ENCODE assay signal across 8 cellular contexts in genomic region chr18:2654828-2655152, GRCh38. TPM values are rescaled to one million over a fixed set of nuclear protein-coding genes. Genes with fewer than 3 reads are reported as not detected.
DNase-seq lines count a peak whose midpoint lies in the region; ATAC-seq and TF ChIP-seq lines count a peak whose summit lies in the region.

No MANE protein-coding gene starts in this region.

- DNase-seq in activated T-cell treated with anti-CD3 and anti-CD28 coated beads, Interleukin-2, amount 50 U/mL, for 4 hours = no peak
- no peak for DNase-seq in activated T-cell treated with anti-CD3 and anti-CD28 coated beads, Interleukin-2, amount 50 U/mL, for 48 hours
- no peak for DNase-seq in Jurkat, Clone E6-1 (ENCODE audit: low read depth, low spot score)
- DNase-seq in tibial nerve (ENCODE audit: low spot score in 2 of 2) (no peak), SHP77 treated with DMSO at 0.1 percent for 48 hours (lab: John Stamatoyannopoulos, UW) (no peak)

- H3K36me3 ChIP-seq in liver (ENCODE audit: control insufficient read depth in 4 of 4, insufficient read depth in 3 of 4, low read depth in 1 of 4, low read length in 3 of 4) (no peaks in the 10 kb centered on the region), tibial nerve (no peaks in the 10 kb centered on the region)

- H3K9me3 ChIP-seq in liver (ENCODE audit: control insufficient read depth in 4 of 4, low read length in 3 of 4) (no peaks in the 10 kb centered on the region), tibial nerve (no peaks in the 10 kb centered on the region)

- no peaks in the 10 kb centered on the region for H3K27me3 Mint-ChIP-seq in activated T-cell treated with anti-CD3 and anti-CD28 coated beads, Interleukin-2, amount 50 U/mL, for 4 hours (ENCODE audit: low read depth)
- peaks cover 33% of the 10 kb centered on the region for H3K27me3 Mint-ChIP-seq in brain

- WGBS in liver = 4% methylated on average over 23 of the region's 23 CpGs
- 0 to 4% methylated on average over 23 of the region's 23 CpGs for WGBS in tibial nerve, 2 donors

- peak overlapping the region; percentile 94 for H3K4me3 Mint-ChIP-seq in activated T-cell treated with anti-CD3 and anti-CD28 coated beads, Interleukin-2, amount 50 U/mL, for 4 hours
- peak overlapping the region; percentile 85 to 99 (median 88) for H3K4me3 Mint-ChIP-seq in brain

- no peak for TF ChIP-seq EP300 in tibial nerve (IDR thresholded peaks at IDR 0.05)

- H3K4me3 ChIP-seq in Jurkat, Clone E6-1 (ENCODE audit: low read length) = peak overlapping the region; percentile 78
- H3K4me3 ChIP-seq in liver (ENCODE audit: low read depth in 1 of 3, low read length in 3 of 3) (peak overlapping the region; percentile 70 to 92 (median 88)), tibial nerve (peak overlapping the region; percentile 67 to 99 (median 88))

- no peak for TF ChIP-seq POLR2A in tibial nerve (IDR thresholded peaks at IDR 0.05)

- TF ChIP-seq CTCF in brain (conservative IDR thresholded peaks at IDR 0.05) (no peak), liver (IDR thresholded peaks at IDR 0.05; ENCODE audit: low read depth, low read length, missing input control) (no peak), tibial nerve (IDR thresholded peaks at IDR 0.05) (no peak)

- TF ChIP-seq RAD21 in liver (IDR thresholded peaks at IDR 0.05) = no peak

- H3K9ac ChIP-seq in liver (ENCODE audit: low read depth in 1 of 2, low read length in 2 of 2) = peak overlapping the region; percentile 81 to 98

- peaks cover 5 to 16% (median 10%) of the 10 kb centered on the region in 4 donors for H3K4me1 ChIP-seq in liver (ENCODE audit: control insufficient read depth in 4 of 4, insufficient read depth in 4 of 4, low read length in 3 of 4)
- H3K4me1 ChIP-seq in tibial nerve = peaks cover 0 to 41% (median 18%) of the 10 kb centered on the region in 4 donors

- peak overlapping the region; percentile 0 to 95 (median 26) for H3K27ac Mint-ChIP-seq in brain

- peak overlapping the region; percentile 96 to 100 for H3K27ac ChIP-seq in liver (ENCODE audit: low read depth in 1 of 2, low read length in 2 of 2)
- peak overlapping the region; percentile 95 to 100 (median 99) for H3K27ac ChIP-seq in tibial nerve

- H3K4me1 Mint-ChIP-seq in activated T-cell treated with anti-CD3 and anti-CD28 coated beads, Interleukin-2, amount 50 U/mL, for 4 hours (ENCODE audit: low read depth) = peaks cover 33% of the 10 kb centered on the region
- H3K4me1 Mint-ChIP-seq in brain = peaks cover 44% of the 10 kb centered on the region

- H3K27me3 ChIP-seq in liver (ENCODE audit: control insufficient read depth in 4 of 4, insufficient read depth in 4 of 4, low read length in 3 of 4) (no peaks in the 10 kb centered on the region), tibial nerve (no peaks in the 10 kb centered on the region)

- ATAC-seq in activated T-cell treated with anti-CD3 and anti-CD28 coated beads, Interleukin-2, amount 50 U/mL, for 4 hours = peak in 1 of 2 donors; percentile 26
- no peak for ATAC-seq in HG02759 (IDR thresholded peaks at IDR 0.05; ENCODE audit: unreplicated experiment)

- peaks cover 2% of the 10 kb centered on the region for H3K36me3 Mint-ChIP-seq in activated T-cell treated with anti-CD3 and anti-CD28 coated beads, Interleukin-2, amount 50 U/mL, for 4 hours (ENCODE audit: insufficient read depth)
- peaks cover 14% of the 10 kb centered on the region for H3K36me3 Mint-ChIP-seq in brain

- no peaks in the 10 kb centered on the region for H3K9me3 Mint-ChIP-seq in activated T-cell treated with anti-CD3 and anti-CD28 coated beads, Interleukin-2, amount 50 U/mL, for 4 hours
- peaks cover 0 to 6% (median 0%) of the 10 kb centered on the region in 5 experiments for H3K9me3 Mint-ChIP-seq in brain

TF ChIP-seq in liver, 16 proteins besides CTCF, POLR2A, EP300 and RAD21:
- no peak for TF ChIP-seq EGR1 (IDR thresholded peaks at IDR 0.05; ENCODE audit: low read depth in 2 of 2)
- TF ChIP-seq YY1 (IDR thresholded peaks at IDR 0.05) = no peak
- TF ChIP-seq JUND (IDR thresholded peaks at IDR 0.05) = no peak
- no peak for TF ChIP-seq FOXA1 (IDR thresholded peaks at IDR 0.05)
- TF ChIP-seq ATF3 (IDR thresholded peaks at IDR 0.05) = no peak
- no peak for TF ChIP-seq FOXA2 (IDR thresholded peaks at IDR 0.05)
- TF ChIP-seq MAX (IDR thresholded peaks at IDR 0.05) = no peak
- TF ChIP-seq HNF4A (conservative IDR thresholded peaks at IDR 0.05) = no peak
- no peak for TF ChIP-seq SP1 (IDR thresholded peaks at IDR 0.05)
- TF ChIP-seq GABPA (IDR thresholded peaks at IDR 0.05 in 1 of 2, conservative IDR thresholded peaks at IDR 0.05 in 1 of 2) = no peak
- no peak for TF ChIP-seq ZBTB33 (IDR thresholded peaks at IDR 0.05)
- TF ChIP-seq NR2F2 (IDR thresholded peaks at IDR 0.05) = no peak
- no peak for TF ChIP-seq HNF4G (IDR thresholded peaks at IDR 0.05)
- TF ChIP-seq RXRA (IDR thresholded peaks at IDR 0.05) = no peak
- no peak for TF ChIP-seq TAF1 (conservative IDR thresholded peaks at IDR 0.05)
- no peak for TF ChIP-seq REST (IDR thresholded peaks at IDR 0.05)

RNA-seq across cellular contexts. Expression of gene SMCHD1, which starts 0.7 kb away (rescaled TPM):
- 10 to 100 TPM; 60.4 to 63.5 (median 60.7) TPM for total RNA-seq in activated T-cell treated with anti-CD3 and anti-CD28 coated beads, Interleukin-2, amount 50 U/mL, for 4 hours
- 41.8 TPM for polyA plus RNA-seq in Jurkat, Clone E6-1 (2012; ENCODE audit: insufficient read depth, insufficient read length)
- 5.5 TPM for polyA plus RNA-seq in brain (ENCODE audit: insufficient read depth, low read depth, low replicate concordance)
- 10 to 100 TPM; 42.9 to 49.0 TPM for total RNA-seq in liver
- 1 to 10 TPM; 4.4 to 7.8 TPM for polyA plus RNA-seq in liver
- total RNA-seq in tibial nerve = 10 to 100 TPM; 59.8 to 96.5 (median 73.6) TPM
